15 cellular contexts compared by ENCODE assay signal in genomic region chr2:31238126-31238905, GRCh38. TPM values are rescaled to one million over a fixed set of nuclear protein-coding genes. Genes with fewer than 3 reads are reported as not detected.
DNase-seq lines count a peak whose midpoint lies in the region; ATAC-seq and TF ChIP-seq lines count a peak whose summit lies in the region.
"Had no signal": no experiment of that assay in that cellular context is flagged by ENCODE, and none has a peak within 500 bp of the region (broad histone marks: within the 10 kb centered on the region; RNA-seq: fewer than 3 reads in every experiment).

No MANE protein-coding gene starts in this region.

- H3K4me1 Mint-ChIP-seq in naive thymus-derived CD8-positive, alpha-beta T cell: peaks cover 12 to 33% (median 21%) of the 10 kb centered on the region in 4 donors
- peaks cover 21% of the 10 kb centered on the region for H3K4me1 Mint-ChIP-seq in neural progenitor cell
- peaks cover 16 to 35% of the 10 kb centered on the region in 2 donors for H3K4me1 Mint-ChIP-seq in natural killer cell

- H3K27ac Mint-ChIP-seq in naive thymus-derived CD8-positive, alpha-beta T cell: no peak overlapping the region
- H3K27ac Mint-ChIP-seq in neural progenitor cell (no peak overlapping the region), natural killer cell (no peak overlapping the region)

- peaks cover 17% of the 10 kb centered on the region for H3K4me1 ChIP-seq in right cardiac atrium (ENCODE audit: control insufficient read depth, insufficient read depth, low read length)
- peaks cover 8% of the 10 kb centered on the region for H3K4me1 ChIP-seq in neural progenitor cell
- H3K4me1 ChIP-seq: Caco-2, pancreas had no signal

- no peak overlapping the region for H3K27ac ChIP-seq in right cardiac atrium (ENCODE audit: low read length)
- no peak overlapping the region for H3K27ac ChIP-seq in neural progenitor cell
- H3K27ac ChIP-seq: VCaP had no signal

- no peaks in the 10 kb centered on the region for H3K27me3 ChIP-seq in right cardiac atrium (ENCODE audit: control insufficient read depth, insufficient read depth)
- peaks cover 9% of the 10 kb centered on the region for H3K27me3 ChIP-seq in neural progenitor cell
- H3K27me3 ChIP-seq: pancreas had no signal

- no peaks in the 10 kb centered on the region for H3K9me3 ChIP-seq in right cardiac atrium (ENCODE audit: control insufficient read depth, low read length)
- H3K9me3 ChIP-seq in neural progenitor cell (ENCODE audit: low read depth): no peaks in the 10 kb centered on the region
- H3K9me3 ChIP-seq: Caco-2, pancreas had no signal

- H2AFZ ChIP-seq in neural progenitor cell (replicated peaks): no peak overlapping the region

- no peak overlapping the region for H3K4me3 Mint-ChIP-seq in naive thymus-derived CD8-positive, alpha-beta T cell
- H3K4me3 Mint-ChIP-seq in neural progenitor cell (no peak overlapping the region), natural killer cell (no peak overlapping the region)

- no peak for TF ChIP-seq CTCF in neural progenitor cell (IDR thresholded peaks at IDR 0.05)
- no peak for TF ChIP-seq CTCF in natural killer cell (IDR thresholded peaks at IDR 0.05)

- H3K9me3 Mint-ChIP-seq in naive thymus-derived CD8-positive, alpha-beta T cell: no peaks in the 10 kb centered on the region
- H3K9me3 Mint-ChIP-seq in neural progenitor cell: no peaks in the 10 kb centered on the region
- no peaks in the 10 kb centered on the region for H3K9me3 Mint-ChIP-seq in natural killer cell

- peak; percentile 53 for DNase-seq in cardiac septum (ENCODE audit: low spot score)
- DNase-seq in right cardiac atrium: no peak
- DNase-seq in globus pallidus (ENCODE audit: low spot score): peak; percentile 84
- peak in 43 of 56 donors; percentile 11 to 77 (median 42) for DNase-seq in nucleus accumbens (lab: John Stamatoyannopoulos, UW)
- no peak for DNase-seq in naive thymus-derived CD8-positive, alpha-beta T cell
- no peak for DNase-seq in neural progenitor cell (ENCODE audit: low spot score)
- no peak for DNase-seq in natural killer cell
- DNase-seq in iPS-NIHi11 (ENCODE audit: low spot score): no peak
- DNase-seq: activated gamma-delta T cell; GF-D8; KG1; pancreas; stimulated activated CD4-positive, alpha-beta T cell treated with anti-CD3 and anti-CD28 coated beads, Interleukin-15, amount 100 ng/mL, for 24 hours had no signal

- no peak overlapping the region for H3K9ac ChIP-seq in neural progenitor cell

- no peaks in the 10 kb centered on the region for H3F3A ChIP-seq in neural progenitor cell (ENCODE audit: low read depth)

- H3K36me3 ChIP-seq in neural progenitor cell: no peaks in the 10 kb centered on the region
- H3K36me3 ChIP-seq: pancreas had no signal

- peaks cover 6% of the 10 kb centered on the region for H4K20me1 ChIP-seq in neural progenitor cell (ENCODE audit: low read depth)

- peaks cover 5% of the 10 kb centered on the region for H3K79me2 ChIP-seq in neural progenitor cell (ENCODE audit: low read depth)

- no peaks in the 10 kb centered on the region for H3K36me3 Mint-ChIP-seq in naive thymus-derived CD8-positive, alpha-beta T cell
- H3K36me3 Mint-ChIP-seq in neural progenitor cell (no peaks in the 10 kb centered on the region), natural killer cell (no peaks in the 10 kb centered on the region)

- no peaks in the 10 kb centered on the region for H3K27me3 Mint-ChIP-seq in naive thymus-derived CD8-positive, alpha-beta T cell
- H3K27me3 Mint-ChIP-seq in neural progenitor cell (ENCODE audit: insufficient read depth, low read depth) (peaks cover 4% of the 10 kb centered on the region), natural killer cell (ENCODE audit: low read depth in 2 of 2) (no peaks in the 10 kb centered on the region)

- 74% methylated on average over 10 of the region's 10 CpGs for WGBS in right cardiac atrium

- H3K4me2 ChIP-seq in neural progenitor cell: no peak overlapping the region

- intact Hi-C loops in cardiac septum (cut with DNase I) (loop anchor here (2.0 kb wide), 1 partner anchor 84 kb away; no protein-coding TSS in a partner anchor), right cardiac atrium (cut with DNase I) (no loop called here), natural killer cell (cut with micrococcal nuclease) (loop anchor here (10.0 kb wide), 1 partner anchor 96 kb away; no protein-coding TSS in a partner anchor)

- ATAC-seq in right cardiac atrium: no peak
- no peak for ATAC-seq in naive thymus-derived CD8-positive, alpha-beta T cell
- ATAC-seq in natural killer cell: no peak
- ATAC-seq: pancreas had no signal

- POLR2A ChIA-PET in naive thymus-derived CD8-positive, alpha-beta T cell (lab: Charles Lee): no interaction called here

- no peak overlapping the region for H3K4me3 ChIP-seq in right cardiac atrium (ENCODE audit: low read length)
- no peak overlapping the region for H3K4me3 ChIP-seq in neural progenitor cell
- H3K4me3 ChIP-seq: pancreas had no signal

RNA-seq across cellular contexts. Expression of gene EHD3, which starts 4.4 kb away (rescaled TPM):
- total RNA-seq in cardiac septum (26.6 TPM), right cardiac atrium (10 to 100 TPM in 3 of 4 donors, 1 to 10 TPM in 1; 9.5 to 13.3 (median 10.9) TPM), neural progenitor cell (ENCODE audit: low replicate concordance) (3.9 and 10.7 TPM in 2 replicates), natural killer cell (1 to 10 TPM; 5.6 to 7.8 (median 7.2) TPM)
- 7.4 TPM for polyA plus RNA-seq in right cardiac atrium
- total RNA-seq in naive thymus-derived CD8-positive, alpha-beta T cell: 1 to 10 TPM; 3.2 to 3.6 TPM
- polyA plus RNA-seq in naive thymus-derived CD8-positive, alpha-beta T cell: 1 to 10 TPM; 2.0 to 4.6 (median 2.6) TPM
- total RNA-seq: Caco-2 had no signal

RNA-seq across cellular contexts. Expression of gene CAPN14, which starts 21.0 kb away (rescaled TPM):
- total RNA-seq in cardiac septum (0.16 TPM), right cardiac atrium (under 1 TPM; 0.08 to 0.18 (median 0.10) TPM), neural progenitor cell (ENCODE audit: low replicate concordance) (0.04 and 0.19 TPM in 2 replicates), natural killer cell (under 1 TPM in 2 of 3 donors, not detected in 1; 0.33 to 0.43 TPM)
- 0.07 TPM for polyA plus RNA-seq in right cardiac atrium
- under 1 TPM; 0.41 to 0.65 TPM for total RNA-seq in naive thymus-derived CD8-positive, alpha-beta T cell
- polyA plus RNA-seq in naive thymus-derived CD8-positive, alpha-beta T cell: under 1 TPM in 2 of 3 donors, not detected in 1; 0.09 to 0.17 TPM

Comparison
In these comparisons a context has a peak if more than half of its experiments do, and no peak if none do; other contexts are left out.
1. DNase-seq: peak in cardiac septum (single experiment), globus pallidus (single experiment) and nucleus accumbens (43 of 56); none in right cardiac atrium (0 of 3), naive thymus-derived CD8-positive, alpha-beta T cell (0 of 10), neural progenitor cell (single experiment), natural killer cell (single experiment) and iPS-NIHi11 (single experiment).
2. intact Hi-C loops: an anchor here in cardiac septum (2.0 kb wide) and natural killer cell (10.0 kb wide); none called in right cardiac atrium.